Comparison of ENCODE assay signal across 38 cellular contexts in the genomic region with DNA sequence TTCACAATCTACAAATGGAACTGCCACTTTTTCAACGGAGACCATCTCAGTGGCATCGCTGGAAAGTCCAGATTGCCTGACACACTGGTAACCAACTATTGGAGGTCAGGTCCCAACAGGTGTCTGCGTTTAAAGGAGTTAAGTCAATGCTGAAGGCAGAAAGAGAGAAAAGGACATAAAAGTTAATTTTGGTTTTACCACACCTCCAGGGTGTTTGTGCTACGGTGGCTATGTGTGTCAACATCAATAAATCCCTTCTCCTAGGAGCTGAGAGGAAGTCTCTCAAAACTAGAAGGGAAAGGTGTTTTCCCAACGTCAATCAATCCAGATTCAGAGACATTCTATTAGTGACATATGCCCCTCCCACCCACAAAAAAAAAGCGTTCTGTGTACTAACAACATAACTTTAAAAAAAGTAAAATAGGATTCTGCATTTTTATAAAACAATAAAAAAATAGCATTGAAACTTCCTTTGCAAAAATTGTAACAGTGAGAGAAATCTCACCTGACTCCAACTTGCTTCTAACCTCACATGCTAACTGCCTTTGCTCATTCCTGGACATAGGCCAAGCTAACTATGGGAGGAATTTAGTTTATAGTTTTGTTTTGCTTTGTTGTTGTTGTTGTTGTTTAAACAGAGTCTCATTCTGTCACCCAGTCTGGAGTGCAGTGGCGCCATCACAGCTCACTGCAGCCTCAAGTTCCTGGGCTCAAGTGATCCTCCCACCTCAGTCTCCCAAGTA. TPM values are rescaled to one million over a fixed set of nuclear protein-coding genes. Genes with fewer than 3 reads are reported as not detected.
"Had no signal": no experiment of that assay in that cellular context is flagged by ENCODE, and none has a peak within 500 bp of the region (broad histone marks: within the 10 kb centered on the region; RNA-seq: fewer than 3 reads in every experiment).

No MANE protein-coding gene starts in this region.

- H3K36me3 Mint-ChIP-seq: activated CD4-positive, alpha-beta memory T cell treated with anti-CD3 and anti-CD28 coated beads for 36 hours; activated CD8-positive, alpha-beta memory T cell treated with anti-CD3 and anti-CD28 coated beads, Interleukin-2, amount 10 ng/mL, durations not matched to agents 7 days and 5 days; activated naive CD4-positive, alpha-beta T cell treated with anti-CD3 and anti-CD28 coated beads, Interleukin-2, amount 50 U/mL, for 24 hours; activated naive CD8-positive, alpha-beta T cell treated with anti-CD3 and anti-CD28 coated beads for 36 hours; brain had no signal

- H3K4me1 Mint-ChIP-seq: activated CD4-positive, alpha-beta T cell treated with anti-CD3 and anti-CD28 coated beads for 36 hours; activated CD4-positive, alpha-beta T cell treated with anti-CD3 and anti-CD28 coated beads, Interleukin-2, amount 10 ng/mL, durations not matched to agents 24 days and 14 days; activated CD8-positive, alpha-beta memory T cell treated with anti-CD3 and anti-CD28 coated beads, Interleukin-2, amount 10 ng/mL, durations not matched to agents 7 days and 5 days; activated naive CD4-positive, alpha-beta T cell treated with anti-CD3 and anti-CD28 coated beads, Interleukin-2, amount 50 U/mL, for 24 hours; activated naive CD8-positive, alpha-beta T cell treated with anti-CD3 and anti-CD28 coated beads for 36 hours; activated naive CD8-positive, alpha-beta T cell treated with anti-CD3 and anti-CD28 coated beads, Interleukin-2, amount 50 U/mL, for 24 hours; brain; T-helper 17 cell had no signal

- ATAC-seq: activated CD4-positive, alpha-beta T cell treated with anti-CD3 and anti-CD28 coated beads for 36 hours; activated CD4-positive, CD25-positive, alpha-beta regulatory T cell treated with anti-CD3 and anti-CD28 coated beads, Interleukin-2, amount 50 U/mL, for 24 hours; activated CD8-positive, alpha-beta memory T cell treated with anti-CD3 and anti-CD28 coated beads, Interleukin-2, amount 10 ng/mL, durations not matched to agents 7 days and 5 days; activated CD8-positive, alpha-beta T cell treated with anti-CD3 and anti-CD28 coated beads, Interleukin-2, amount 10 ng/mL, durations not matched to agents 7 days and 5 days; activated naive CD8-positive, alpha-beta T cell treated with anti-CD3 and anti-CD28 coated beads, Interleukin-2, amount 50 U/mL, for 24 hours; gastroesophageal sphincter; T-helper 17 cell had no signal

- H3K27ac ChIP-seq: adrenal gland, breast epithelium, cardiac muscle cell, colonic mucosa, gastroesophageal sphincter, heart right ventricle, WERI-Rb-1 had no signal

- H3K9me3 Mint-ChIP-seq: activated B cell treated with CpG ODN at 0.5 μM for 24 hours; activated CD4-positive, alpha-beta memory T cell treated with anti-CD3 and anti-CD28 coated beads for 36 hours; activated CD4-positive, alpha-beta T cell treated with anti-CD3 and anti-CD28 coated beads, Interleukin-2, amount 10 ng/mL, durations not matched to agents 24 days and 14 days; activated naive CD4-positive, alpha-beta T cell treated with anti-CD3 and anti-CD28 coated beads for 36 hours; activated naive CD4-positive, alpha-beta T cell treated with anti-CD3 and anti-CD28 coated beads, Interleukin-2, amount 50 U/mL, for 24 hours; activated naive CD8-positive, alpha-beta T cell treated with anti-CD3 and anti-CD28 coated beads for 36 hours; activated naive CD8-positive, alpha-beta T cell treated with anti-CD3 and anti-CD28 coated beads, Interleukin-2, amount 50 U/mL, for 24 hours; activated T-helper 1 cell treated with anti-CD3 and anti-CD28 coated beads, Interleukin-12 subunit alpha, Interleukin-12 subunit beta, Interleukin-2, Interleukin-4 antibody, amounts not matched to agents 30 ng/mL and 10 ng/mL and 1 ng/mL, durations not matched to agents 14 hours and 24 hours and 36 hours; activated T-helper 2 cell treated with anti-CD3 and anti-CD28 coated beads, Interferon-gamma antibody, Interleukin-2, Interleukin-4, amounts not matched to agents 10 μg/mL and 5 μg/mL and 100 μg/mL, durations not matched to agents 14 hours and 24 hours and 36 hours; T-helper 2 cell treated with Interferon-gamma antibody and Interleukin-4, amounts not matched to agents 5 μg/mL and 100 μg/mL, for 36 hours had no signal

- H3K27ac Mint-ChIP-seq: activated B cell treated with CpG ODN at 0.5 μM for 24 hours; activated CD4-positive, alpha-beta memory T cell treated with anti-CD3 and anti-CD28 coated beads for 36 hours; activated CD4-positive, alpha-beta T cell treated with anti-CD3 and anti-CD28 coated beads for 36 hours; activated CD4-positive, alpha-beta T cell treated with anti-CD3 and anti-CD28 coated beads, Interleukin-2, amount 10 ng/mL, durations not matched to agents 24 days and 14 days; activated CD8-positive, alpha-beta memory T cell treated with anti-CD3 and anti-CD28 coated beads, Interleukin-2, amount 10 ng/mL, durations not matched to agents 7 days and 5 days; activated CD8-positive, alpha-beta T cell treated with anti-CD3 and anti-CD28 coated beads, Interleukin-2, amount 10 ng/mL, durations not matched to agents 7 days and 5 days; activated naive CD4-positive, alpha-beta T cell treated with anti-CD3 and anti-CD28 coated beads for 36 hours; activated naive CD4-positive, alpha-beta T cell treated with anti-CD3 and anti-CD28 coated beads, Interleukin-2, amount 50 U/mL, for 24 hours; activated naive CD8-positive, alpha-beta T cell treated with anti-CD3 and anti-CD28 coated beads for 36 hours; activated naive CD8-positive, alpha-beta T cell treated with anti-CD3 and anti-CD28 coated beads, Interleukin-2, amount 50 U/mL, for 24 hours; activated T-helper 1 cell treated with anti-CD3 and anti-CD28 coated beads, Interleukin-12 subunit alpha, Interleukin-12 subunit beta, Interleukin-2, Interleukin-4 antibody, amounts not matched to agents 30 ng/mL and 10 ng/mL and 1 ng/mL, durations not matched to agents 14 hours and 24 hours and 36 hours; activated T-helper 2 cell treated with anti-CD3 and anti-CD28 coated beads, Interferon-gamma antibody, Interleukin-2, Interleukin-4, amounts not matched to agents 10 μg/mL and 5 μg/mL and 100 μg/mL, durations not matched to agents 14 hours and 24 hours and 36 hours; endodermal cell; T-helper 17 cell; T-helper 2 cell treated with Interferon-gamma antibody and Interleukin-4, amounts not matched to agents 5 μg/mL and 100 μg/mL, for 36 hours had no signal

- H3K4me1 ChIP-seq: adrenal gland, breast epithelium, colonic mucosa, gastroesophageal sphincter, heart right ventricle had no signal

- H3K36me3 ChIP-seq: adrenal gland, breast epithelium, cardiac muscle cell, colonic mucosa, esophagus squamous epithelium, gastroesophageal sphincter, heart right ventricle, WERI-Rb-1 had no signal

- DNase-seq: activated B cell treated with CpG ODN at 0.5 μM for 24 hours; activated CD4-positive, alpha-beta memory T cell treated with anti-CD3 and anti-CD28 coated beads for 36 hours; activated CD4-positive, alpha-beta T cell treated with anti-CD3 and anti-CD28 coated beads for 36 hours; activated CD4-positive, alpha-beta T cell treated with anti-CD3 and anti-CD28 coated beads, Interleukin-2, amount 10 ng/mL, durations not matched to agents 24 days and 14 days; activated CD8-positive, alpha-beta memory T cell treated with anti-CD3 and anti-CD28 coated beads, Interleukin-2, amount 10 ng/mL, durations not matched to agents 7 days and 5 days; activated CD8-positive, alpha-beta memory T cell treated with anti-CD3 and anti-CD28 coated beads, Interleukin-2, amount 50 U/mL, for 4 hours; activated CD8-positive, alpha-beta T cell treated with anti-CD3 and anti-CD28 coated beads, Interleukin-2, amount 10 ng/mL, durations not matched to agents 7 days and 5 days; activated effector memory CD4-positive, alpha-beta T cell treated with anti-CD3 and anti-CD28 coated beads, Interleukin-2, amount 50 U/mL, for 16 hours; activated naive CD4-positive, alpha-beta T cell treated with anti-CD3 and anti-CD28 coated beads for 36 hours; activated naive CD8-positive, alpha-beta T cell treated with anti-CD3 and anti-CD28 coated beads for 36 hours; activated naive CD8-positive, alpha-beta T cell treated with anti-CD3 and anti-CD28 coated beads, Interleukin-2, amount 50 U/mL, for 24 hours; activated T-cell treated with anti-CD3 and anti-CD28 coated beads, Interleukin-2, amount 50 U/mL, for 1 hour; activated T-cell treated with anti-CD3 and anti-CD28 coated beads, Interleukin-2, amount 50 U/mL, for 48 hours; adrenal gland; amygdala; aorta; central memory CD4-positive, alpha-beta T cell; cerebellar nuclear complex; colonic mucosa; effector memory CD4-positive, alpha-beta T cell; endodermal cell; esophagus squamous epithelium; foreskin melanocyte; heart right ventricle; T-helper 1 cell; T-helper 17 cell; T1000; WERI-Rb-1 had no signal

- H3K9me3 ChIP-seq: adrenal gland, breast epithelium, colonic mucosa, gastroesophageal sphincter, heart right ventricle had no signal

- H3K4me3 ChIP-seq: adrenal gland, breast epithelium, cardiac muscle cell, colonic mucosa, esophagus squamous epithelium, gastroesophageal sphincter, heart right ventricle had no signal

- H3K27me3 ChIP-seq: adrenal gland, breast epithelium, cardiac muscle cell, colonic mucosa had no signal

- H3K4me3 Mint-ChIP-seq: activated B cell treated with CpG ODN at 0.5 μM for 24 hours; activated CD4-positive, alpha-beta memory T cell treated with anti-CD3 and anti-CD28 coated beads for 36 hours; activated CD4-positive, alpha-beta T cell treated with anti-CD3 and anti-CD28 coated beads for 36 hours; activated CD4-positive, alpha-beta T cell treated with anti-CD3 and anti-CD28 coated beads, Interleukin-2, amount 10 ng/mL, durations not matched to agents 24 days and 14 days; activated CD8-positive, alpha-beta memory T cell treated with anti-CD3 and anti-CD28 coated beads, Interleukin-2, amount 10 ng/mL, durations not matched to agents 7 days and 5 days; activated CD8-positive, alpha-beta T cell treated with anti-CD3 and anti-CD28 coated beads, Interleukin-2, amount 10 ng/mL, durations not matched to agents 7 days and 5 days; activated naive CD4-positive, alpha-beta T cell treated with anti-CD3 and anti-CD28 coated beads for 36 hours; activated naive CD4-positive, alpha-beta T cell treated with anti-CD3 and anti-CD28 coated beads, Interleukin-2, amount 50 U/mL, for 24 hours; activated naive CD8-positive, alpha-beta T cell treated with anti-CD3 and anti-CD28 coated beads for 36 hours; activated naive CD8-positive, alpha-beta T cell treated with anti-CD3 and anti-CD28 coated beads, Interleukin-2, amount 50 U/mL, for 24 hours; activated T-helper 1 cell treated with anti-CD3 and anti-CD28 coated beads, Interleukin-12 subunit alpha, Interleukin-12 subunit beta, Interleukin-2, Interleukin-4 antibody, amounts not matched to agents 30 ng/mL and 10 ng/mL and 1 ng/mL, durations not matched to agents 14 hours and 24 hours and 36 hours; brain; endodermal cell; T-helper 17 cell; T-helper 2 cell treated with Interferon-gamma antibody and Interleukin-4, amounts not matched to agents 5 μg/mL and 100 μg/mL, for 36 hours had no signal

RNA-seq across cellular contexts. Expression of a gene that starts 58.7 kb away (rescaled TPM):
- total RNA-seq: glomerular endothelial cell had no signal
